Comparison of ENCODE assay signal across 17 cellular contexts in genomic region chr11:18078909-18079308, GRCh38. TPM values are rescaled to one million over a fixed set of nuclear protein-coding genes. Genes with fewer than 3 reads are reported as not detected.
DNase-seq lines count a peak whose midpoint lies in the region; ATAC-seq lines count a peak whose summit lies in the region.
"Had no signal": no experiment of that assay in that cellular context is flagged by ENCODE, and none has a peak within 500 bp of the region (broad histone marks: within the 10 kb centered on the region; RNA-seq: fewer than 3 reads in every experiment).

No MANE protein-coding gene starts in this region.

- intact Hi-C loops in activated CD4-positive, alpha-beta T cell treated with anti-CD3 and anti-CD28 coated beads for 36 hours (cut with DNase I, micrococcal nuclease): no loop called here

- DNase-seq in activated CD4-positive, alpha-beta T cell treated with anti-CD3 and anti-CD28 coated beads for 36 hours: no peak
- DNase-seq in activated CD4-positive, alpha-beta T cell treated with anti-CD3 and anti-CD28 coated beads for 48 hours: no peak
- DNase-seq in stimulated activated naive CD8-positive, alpha-beta T cell treated with anti-CD3 and anti-CD28 coated beads, Interleukin-15, Interleukin-2, amounts not matched to agents 100 U/mL and 50 U/mL, for 24 hours: no peak
- DNase-seq in stimulated activated naive CD8-positive, alpha-beta T cell treated with anti-CD3 and anti-CD28 coated beads, Interleukin-15, amount 100 ng/mL, for 72 hours: no peak
- DNase-seq in activated naive CD8-positive, alpha-beta T cell treated with anti-CD3 and anti-CD28 coated beads for 36 hours: no peak
- DNase-seq in stimulated activated naive B cell treated with anti-CD40 and anti-IgM and Interleukin-4, amounts not matched to agents 10 μg/mL and 1 μg/mL and 100 μg/mL, for 72 hours: no peak
- DNase-seq in GOT3 (lab: John Stamatoyannopoulos, UW): no peak
- DNase-seq: AML-193; Caco-2; Calu3; CD4-positive, alpha-beta T cell; CD8-positive, alpha-beta T cell; DMS79 treated with DMSO at 0.1 percent for 48 hours; GF-D8 had no signal

- peaks cover 27% of the 10 kb centered on the region for H3K36me3 Mint-ChIP-seq in activated CD4-positive, alpha-beta T cell treated with anti-CD3 and anti-CD28 coated beads for 36 hours (ENCODE audit: low read depth)
- peaks cover 24% of the 10 kb centered on the region for H3K36me3 Mint-ChIP-seq in activated naive CD8-positive, alpha-beta T cell treated with anti-CD3 and anti-CD28 coated beads for 36 hours
- peaks cover 29 to 52% of the 10 kb centered on the region in 2 donors for H3K36me3 Mint-ChIP-seq in stimulated activated naive B cell treated with anti-CD40 and anti-IgM and Interleukin-4, amounts not matched to agents 10 μg/mL and 1 μg/mL and 100 μg/mL, for 72 hours

- POLR2A ChIA-PET in activated CD4-positive, alpha-beta T cell treated with anti-CD3 and anti-CD28 coated beads for 36 hours (lab: Charles Lee): interaction anchor here (0.6 kb wide), 2 partner anchors 35 to 1216 kb away, joined by 3 to 9 read pairs; no protein-coding TSS in a partner anchor

- CTCF ChIA-PET in activated CD4-positive, alpha-beta T cell treated with anti-CD3 and anti-CD28 coated beads for 36 hours (lab: Charles Lee): interaction anchor here (1.6 kb wide), 1 partner anchor 15 kb away, joined by 4 read pairs; no protein-coding TSS in a partner anchor

- H3K9me3 Mint-ChIP-seq in activated CD4-positive, alpha-beta T cell treated with anti-CD3 and anti-CD28 coated beads for 36 hours (ENCODE audit: low read depth): no peaks in the 10 kb centered on the region
- no peaks in the 10 kb centered on the region for H3K9me3 Mint-ChIP-seq in stimulated activated naive CD8-positive, alpha-beta T cell treated with anti-CD3 and anti-CD28 coated beads, Interleukin-15, amount 100 ng/mL, for 72 hours
- H3K9me3 Mint-ChIP-seq in activated naive CD8-positive, alpha-beta T cell treated with anti-CD3 and anti-CD28 coated beads for 36 hours: no peaks in the 10 kb centered on the region
- H3K9me3 Mint-ChIP-seq in stimulated activated naive B cell treated with anti-CD40 and anti-IgM and Interleukin-4, amounts not matched to agents 10 μg/mL and 1 μg/mL and 100 μg/mL, for 72 hours: no peaks in the 10 kb centered on the region
- H3K9me3 Mint-ChIP-seq: CD4-positive, alpha-beta T cell; CD8-positive, alpha-beta T cell had no signal

- ATAC-seq in activated CD4-positive, alpha-beta T cell treated with anti-CD3 and anti-CD28 coated beads for 36 hours: peak; percentile 85
- peak; percentile 69 for ATAC-seq in stimulated activated naive CD8-positive, alpha-beta T cell treated with anti-CD3 and anti-CD28 coated beads, Interleukin-15, Interleukin-2, amounts not matched to agents 100 U/mL and 50 U/mL, for 24 hours
- no peak for ATAC-seq in stimulated activated naive CD8-positive, alpha-beta T cell treated with anti-CD3 and anti-CD28 coated beads, Interleukin-15, amount 100 ng/mL, for 72 hours
- no peak for ATAC-seq in stimulated activated naive B cell treated with anti-CD40 and anti-IgM and Interleukin-4, amounts not matched to agents 10 μg/mL and 1 μg/mL and 100 μg/mL, for 72 hours (replicated peaks)
- ATAC-seq: A549; CD8-positive, alpha-beta T cell had no signal

- no peak overlapping the region for H3K4me3 Mint-ChIP-seq in activated CD4-positive, alpha-beta T cell treated with anti-CD3 and anti-CD28 coated beads for 36 hours
- H3K4me3 Mint-ChIP-seq in stimulated activated naive CD8-positive, alpha-beta T cell treated with anti-CD3 and anti-CD28 coated beads, Interleukin-15, amount 100 ng/mL, for 72 hours: no peak overlapping the region
- no peak overlapping the region for H3K4me3 Mint-ChIP-seq in activated naive CD8-positive, alpha-beta T cell treated with anti-CD3 and anti-CD28 coated beads for 36 hours
- H3K4me3 Mint-ChIP-seq in stimulated activated naive B cell treated with anti-CD40 and anti-IgM and Interleukin-4, amounts not matched to agents 10 μg/mL and 1 μg/mL and 100 μg/mL, for 72 hours: no peak overlapping the region
- H3K4me3 Mint-ChIP-seq: B cell; CD4-positive, alpha-beta T cell; CD8-positive, alpha-beta T cell had no signal

- H3K27ac Mint-ChIP-seq in activated CD4-positive, alpha-beta T cell treated with anti-CD3 and anti-CD28 coated beads for 36 hours: no peak overlapping the region
- H3K27ac Mint-ChIP-seq in stimulated activated naive CD8-positive, alpha-beta T cell treated with anti-CD3 and anti-CD28 coated beads, Interleukin-15, amount 100 ng/mL, for 72 hours: no peak overlapping the region
- peak overlapping the region; percentile 20 for H3K27ac Mint-ChIP-seq in activated naive CD8-positive, alpha-beta T cell treated with anti-CD3 and anti-CD28 coated beads for 36 hours
- no peak overlapping the region for H3K27ac Mint-ChIP-seq in stimulated activated naive B cell treated with anti-CD40 and anti-IgM and Interleukin-4, amounts not matched to agents 10 μg/mL and 1 μg/mL and 100 μg/mL, for 72 hours
- H3K27ac Mint-ChIP-seq: B cell; CD4-positive, alpha-beta T cell; CD8-positive, alpha-beta T cell had no signal

- H3K4me1 Mint-ChIP-seq in activated CD4-positive, alpha-beta T cell treated with anti-CD3 and anti-CD28 coated beads for 36 hours: no peaks in the 10 kb centered on the region
- no peaks in the 10 kb centered on the region for H3K4me1 Mint-ChIP-seq in stimulated activated naive CD8-positive, alpha-beta T cell treated with anti-CD3 and anti-CD28 coated beads, Interleukin-15, amount 100 ng/mL, for 72 hours
- H3K4me1 Mint-ChIP-seq in activated naive CD8-positive, alpha-beta T cell treated with anti-CD3 and anti-CD28 coated beads for 36 hours: no peaks in the 10 kb centered on the region
- no peaks in the 10 kb centered on the region for H3K4me1 Mint-ChIP-seq in stimulated activated naive B cell treated with anti-CD40 and anti-IgM and Interleukin-4, amounts not matched to agents 10 μg/mL and 1 μg/mL and 100 μg/mL, for 72 hours
- H3K4me1 Mint-ChIP-seq: B cell had no signal

- no peaks in the 10 kb centered on the region for H3K27me3 Mint-ChIP-seq in activated CD4-positive, alpha-beta T cell treated with anti-CD3 and anti-CD28 coated beads for 36 hours
- H3K27me3 Mint-ChIP-seq in stimulated activated naive CD8-positive, alpha-beta T cell treated with anti-CD3 and anti-CD28 coated beads, Interleukin-15, amount 100 ng/mL, for 72 hours: no peaks in the 10 kb centered on the region
- no peaks in the 10 kb centered on the region for H3K27me3 Mint-ChIP-seq in activated naive CD8-positive, alpha-beta T cell treated with anti-CD3 and anti-CD28 coated beads for 36 hours
- no peaks in the 10 kb centered on the region for H3K27me3 Mint-ChIP-seq in stimulated activated naive B cell treated with anti-CD40 and anti-IgM and Interleukin-4, amounts not matched to agents 10 μg/mL and 1 μg/mL and 100 μg/mL, for 72 hours
- H3K27me3 Mint-ChIP-seq: B cell; CD4-positive, alpha-beta T cell had no signal

RNA-seq across cellular contexts. Expression of gene SAAL1, which starts 27.0 kb away (rescaled TPM):
- total RNA-seq in activated CD4-positive, alpha-beta T cell treated with anti-CD3 and anti-CD28 coated beads for 36 hours: 10 to 100 TPM; 37.4 to 40.9 TPM
- 10 to 100 TPM; 52.2 to 52.4 TPM for total RNA-seq in activated naive CD8-positive, alpha-beta T cell treated with anti-CD3 and anti-CD28 coated beads for 36 hours

RNA-seq across cellular contexts. Expression of gene TPH1, which starts 32.8 kb away (rescaled TPM):
- total RNA-seq in activated CD4-positive, alpha-beta T cell treated with anti-CD3 and anti-CD28 coated beads for 36 hours: under 1 TPM; 0.18 to 0.23 TPM
- 1 to 10 TPM in 1 of 2 experiments, under 1 TPM in 1; 0.46 to 1.0 TPM for total RNA-seq in activated naive CD8-positive, alpha-beta T cell treated with anti-CD3 and anti-CD28 coated beads for 36 hours
- total RNA-seq: A172 had no signal

RNA-seq across cellular contexts. Expression of gene MRGPRX3, which starts 53.5 kb away (rescaled TPM):
- not detected for total RNA-seq in activated CD4-positive, alpha-beta T cell treated with anti-CD3 and anti-CD28 coated beads for 36 hours
- total RNA-seq in activated naive CD8-positive, alpha-beta T cell treated with anti-CD3 and anti-CD28 coated beads for 36 hours: not detected
- total RNA-seq: A172; B cell; Caco-2; Calu3; CD4-positive, alpha-beta T cell; CD8-positive, alpha-beta T cell had no signal

Comparison
In these comparisons a context has a peak if more than half of its experiments do, and no peak if none do; other contexts are left out.
1. ATAC-seq: peak in activated CD4-positive, alpha-beta T cell treated with anti-CD3 and anti-CD28 coated beads for 36 hours (single experiment) and stimulated activated naive CD8-positive, alpha-beta T cell treated with anti-CD3 and anti-CD28 coated beads, Interleukin-15, Interleukin-2, amounts not matched to agents 100 U/mL and 50 U/mL, for 24 hours (single experiment); none in stimulated activated naive CD8-positive, alpha-beta T cell treated with anti-CD3 and anti-CD28 coated beads, Interleukin-15, amount 100 ng/mL, for 72 hours (single experiment) and stimulated activated naive B cell treated with anti-CD40 and anti-IgM and Interleukin-4, amounts not matched to agents 10 μg/mL and 1 μg/mL and 100 μg/mL, for 72 hours (0 of 2).